In the genomic region with DNA sequence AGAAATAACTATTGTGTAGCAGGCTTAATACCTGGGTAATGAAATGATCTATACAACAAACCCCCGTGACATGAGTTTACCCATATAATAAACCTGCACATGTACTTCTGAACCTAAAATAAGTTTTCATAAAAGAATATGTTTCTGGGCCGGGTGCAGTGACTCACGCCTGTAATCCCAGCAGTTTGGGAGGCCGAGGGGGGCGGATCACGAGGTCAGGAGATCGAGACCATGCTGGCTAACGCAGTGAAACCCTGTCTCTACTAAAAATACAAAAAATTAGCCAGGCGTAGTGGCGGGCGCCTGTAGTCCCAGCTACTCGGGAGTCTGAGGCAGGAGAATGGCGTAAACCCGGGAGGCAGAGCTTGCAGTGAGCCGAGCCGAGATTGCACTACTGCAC, we compare ENCODE assay signal across 1 cellular context.
TF ChIP-seq lines count a peak whose summit lies in the region.
"Not testable (repeated sequence)": the region's sequence is repeated elsewhere in the genome, so short reads cannot be mapped to it uniquely, and the experiment has no call there.

No MANE protein-coding gene starts in this region.

TF ChIP-seq in K562, 482 proteins besides CTCF, POLR2A, EP300 and RAD21:
- TF ChIP-seq SMARCA4 (IDR thresholded peaks at IDR 0.05) = 0 out of 2 replicates have a peak, but pooled peaks have one; percentile 43
- TF ChIP-seq ARID1B (IDR thresholded peaks at IDR 0.05) = peak; percentile 22; the same call in 1 of the 2 replicates
- TF ChIP-seq, protein P1, sequence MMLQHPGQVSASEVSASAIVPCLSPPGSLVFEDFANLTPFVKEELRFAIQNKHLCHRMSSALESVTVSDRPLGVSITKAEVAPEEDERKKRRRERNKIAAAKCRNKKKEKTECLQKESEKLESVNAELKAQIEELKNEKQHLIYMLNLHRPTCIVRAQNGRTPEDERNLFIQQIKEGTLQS (IDR thresholded peaks at IDR 0.05) = peak; percentile 54; the same call in 1 of the 2 replicates
- TF ChIP-seq, protein P1 (CRISPR knock-in tag; conservative IDR thresholded peaks at IDR 0.05) = not testable (repeated sequence)
- peak; percentile 52; the same call in 1 of the 2 replicates for TF ChIP-seq EGR1 (conservative IDR thresholded peaks at IDR 0.05)
- TF ChIP-seq L3MBTL2 (IDR thresholded peaks at IDR 0.05) = peak; percentile 48
- TF ChIP-seq, protein P2, sequence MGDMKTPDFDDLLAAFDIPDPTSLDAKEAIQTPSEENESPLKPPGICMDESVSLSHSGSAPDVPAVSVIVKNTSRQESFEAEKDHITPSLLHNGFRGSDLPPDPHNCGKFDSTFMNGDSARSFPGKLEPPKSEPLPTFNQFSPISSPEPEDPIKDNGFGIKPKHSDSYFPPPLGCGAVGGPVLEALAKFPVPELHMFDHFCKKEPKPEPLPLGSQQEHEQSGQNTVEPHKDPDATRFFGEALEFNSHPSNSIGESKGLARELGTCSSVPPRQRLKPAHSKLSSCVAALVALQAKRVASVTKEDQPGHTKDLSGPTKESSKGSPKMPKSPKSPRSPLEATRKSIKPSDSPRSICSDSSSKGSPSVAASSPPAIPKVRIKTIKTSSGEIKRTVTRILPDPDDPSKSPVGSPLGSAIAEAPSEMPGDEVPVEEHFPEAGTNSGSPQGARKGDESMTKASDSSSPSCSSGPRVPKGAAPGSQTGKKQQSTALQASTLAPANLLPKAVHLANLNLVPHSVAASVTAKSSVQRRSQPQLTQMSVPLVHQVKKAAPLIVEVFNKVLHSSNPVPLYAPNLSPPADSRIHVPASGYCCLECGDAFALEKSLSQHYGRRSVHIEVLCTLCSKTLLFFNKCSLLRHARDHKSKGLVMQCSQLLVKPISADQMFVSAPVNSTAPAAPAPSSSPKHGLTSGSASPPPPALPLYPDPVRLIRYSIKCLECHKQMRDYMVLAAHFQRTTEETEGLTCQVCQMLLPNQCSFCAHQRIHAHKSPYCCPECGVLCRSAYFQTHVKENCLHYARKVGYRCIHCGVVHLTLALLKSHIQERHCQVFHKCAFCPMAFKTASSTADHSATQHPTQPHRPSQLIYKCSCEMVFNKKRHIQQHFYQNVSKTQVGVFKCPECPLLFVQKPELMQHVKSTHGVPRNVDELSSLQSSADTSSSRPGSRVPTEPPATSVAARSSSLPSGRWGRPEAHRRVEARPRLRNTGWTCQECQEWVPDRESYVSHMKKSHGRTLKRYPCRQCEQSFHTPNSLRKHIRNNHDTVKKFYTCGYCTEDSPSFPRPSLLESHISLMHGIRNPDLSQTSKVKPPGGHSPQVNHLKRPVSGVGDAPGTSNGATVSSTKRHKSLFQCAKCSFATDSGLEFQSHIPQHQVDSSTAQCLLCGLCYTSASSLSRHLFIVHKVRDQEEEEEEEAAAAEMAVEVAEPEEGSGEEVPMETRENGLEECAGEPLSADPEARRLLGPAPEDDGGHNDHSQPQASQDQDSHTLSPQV (IDR thresholded peaks at IDR 0.05) = peak; percentile 68
- TF ChIP-seq KDM1A (IDR thresholded peaks at IDR 0.05) = 0 out of 4 replicates have a peak, but pooled peaks of 1 of the 2 experiments have one; percentile 13
- TF ChIP-seq SMAD4 (CRISPR knock-in tag; conservative IDR thresholded peaks at IDR 0.05) = peak; percentile 45
- TF ChIP-seq SMARCE1 (IDR thresholded peaks at IDR 0.05) = peak; percentile 43; the same call in 1 of the 2 replicates
- TF ChIP-seq TOE1 (IDR thresholded peaks at IDR 0.05; ENCODE audit: borderline replicate concordance) = peak; percentile 79; the same call in 1 of the 2 replicates
- not testable (repeated sequence) for TF ChIP-seq TOE1 (CRISPR knock-in tag; IDR thresholded peaks at IDR 0.05; ENCODE audit: borderline replicate concordance, low read depth); JUND (tag; IDR thresholded peaks at IDR 0.05; ENCODE audit: borderline replicate concordance, low read depth, low read length); NR2C1 (IDR thresholded peaks at IDR 0.05)
- 0 out of 2 replicates have a peak, but pooled peaks have one; percentile 29 for TF ChIP-seq JUND (IDR thresholded peaks at IDR 0.05; ENCODE audit: borderline replicate concordance, low read depth, low read length)
- TF ChIP-seq CXXC5 (CRISPR knock-in tag; IDR thresholded peaks at IDR 0.05) = peak; percentile 41; the same call in 1 of the 2 replicates
- 0 out of 2 replicates have a peak, but pooled peaks have one; percentile 20 for TF ChIP-seq NR2C1 (tag; IDR thresholded peaks at IDR 0.05)
- TF ChIP-seq DPF2 (IDR thresholded peaks at IDR 0.05) = peak; percentile 69; the same call in 1 of the 2 replicates
- TF ChIP-seq, protein P3, sequence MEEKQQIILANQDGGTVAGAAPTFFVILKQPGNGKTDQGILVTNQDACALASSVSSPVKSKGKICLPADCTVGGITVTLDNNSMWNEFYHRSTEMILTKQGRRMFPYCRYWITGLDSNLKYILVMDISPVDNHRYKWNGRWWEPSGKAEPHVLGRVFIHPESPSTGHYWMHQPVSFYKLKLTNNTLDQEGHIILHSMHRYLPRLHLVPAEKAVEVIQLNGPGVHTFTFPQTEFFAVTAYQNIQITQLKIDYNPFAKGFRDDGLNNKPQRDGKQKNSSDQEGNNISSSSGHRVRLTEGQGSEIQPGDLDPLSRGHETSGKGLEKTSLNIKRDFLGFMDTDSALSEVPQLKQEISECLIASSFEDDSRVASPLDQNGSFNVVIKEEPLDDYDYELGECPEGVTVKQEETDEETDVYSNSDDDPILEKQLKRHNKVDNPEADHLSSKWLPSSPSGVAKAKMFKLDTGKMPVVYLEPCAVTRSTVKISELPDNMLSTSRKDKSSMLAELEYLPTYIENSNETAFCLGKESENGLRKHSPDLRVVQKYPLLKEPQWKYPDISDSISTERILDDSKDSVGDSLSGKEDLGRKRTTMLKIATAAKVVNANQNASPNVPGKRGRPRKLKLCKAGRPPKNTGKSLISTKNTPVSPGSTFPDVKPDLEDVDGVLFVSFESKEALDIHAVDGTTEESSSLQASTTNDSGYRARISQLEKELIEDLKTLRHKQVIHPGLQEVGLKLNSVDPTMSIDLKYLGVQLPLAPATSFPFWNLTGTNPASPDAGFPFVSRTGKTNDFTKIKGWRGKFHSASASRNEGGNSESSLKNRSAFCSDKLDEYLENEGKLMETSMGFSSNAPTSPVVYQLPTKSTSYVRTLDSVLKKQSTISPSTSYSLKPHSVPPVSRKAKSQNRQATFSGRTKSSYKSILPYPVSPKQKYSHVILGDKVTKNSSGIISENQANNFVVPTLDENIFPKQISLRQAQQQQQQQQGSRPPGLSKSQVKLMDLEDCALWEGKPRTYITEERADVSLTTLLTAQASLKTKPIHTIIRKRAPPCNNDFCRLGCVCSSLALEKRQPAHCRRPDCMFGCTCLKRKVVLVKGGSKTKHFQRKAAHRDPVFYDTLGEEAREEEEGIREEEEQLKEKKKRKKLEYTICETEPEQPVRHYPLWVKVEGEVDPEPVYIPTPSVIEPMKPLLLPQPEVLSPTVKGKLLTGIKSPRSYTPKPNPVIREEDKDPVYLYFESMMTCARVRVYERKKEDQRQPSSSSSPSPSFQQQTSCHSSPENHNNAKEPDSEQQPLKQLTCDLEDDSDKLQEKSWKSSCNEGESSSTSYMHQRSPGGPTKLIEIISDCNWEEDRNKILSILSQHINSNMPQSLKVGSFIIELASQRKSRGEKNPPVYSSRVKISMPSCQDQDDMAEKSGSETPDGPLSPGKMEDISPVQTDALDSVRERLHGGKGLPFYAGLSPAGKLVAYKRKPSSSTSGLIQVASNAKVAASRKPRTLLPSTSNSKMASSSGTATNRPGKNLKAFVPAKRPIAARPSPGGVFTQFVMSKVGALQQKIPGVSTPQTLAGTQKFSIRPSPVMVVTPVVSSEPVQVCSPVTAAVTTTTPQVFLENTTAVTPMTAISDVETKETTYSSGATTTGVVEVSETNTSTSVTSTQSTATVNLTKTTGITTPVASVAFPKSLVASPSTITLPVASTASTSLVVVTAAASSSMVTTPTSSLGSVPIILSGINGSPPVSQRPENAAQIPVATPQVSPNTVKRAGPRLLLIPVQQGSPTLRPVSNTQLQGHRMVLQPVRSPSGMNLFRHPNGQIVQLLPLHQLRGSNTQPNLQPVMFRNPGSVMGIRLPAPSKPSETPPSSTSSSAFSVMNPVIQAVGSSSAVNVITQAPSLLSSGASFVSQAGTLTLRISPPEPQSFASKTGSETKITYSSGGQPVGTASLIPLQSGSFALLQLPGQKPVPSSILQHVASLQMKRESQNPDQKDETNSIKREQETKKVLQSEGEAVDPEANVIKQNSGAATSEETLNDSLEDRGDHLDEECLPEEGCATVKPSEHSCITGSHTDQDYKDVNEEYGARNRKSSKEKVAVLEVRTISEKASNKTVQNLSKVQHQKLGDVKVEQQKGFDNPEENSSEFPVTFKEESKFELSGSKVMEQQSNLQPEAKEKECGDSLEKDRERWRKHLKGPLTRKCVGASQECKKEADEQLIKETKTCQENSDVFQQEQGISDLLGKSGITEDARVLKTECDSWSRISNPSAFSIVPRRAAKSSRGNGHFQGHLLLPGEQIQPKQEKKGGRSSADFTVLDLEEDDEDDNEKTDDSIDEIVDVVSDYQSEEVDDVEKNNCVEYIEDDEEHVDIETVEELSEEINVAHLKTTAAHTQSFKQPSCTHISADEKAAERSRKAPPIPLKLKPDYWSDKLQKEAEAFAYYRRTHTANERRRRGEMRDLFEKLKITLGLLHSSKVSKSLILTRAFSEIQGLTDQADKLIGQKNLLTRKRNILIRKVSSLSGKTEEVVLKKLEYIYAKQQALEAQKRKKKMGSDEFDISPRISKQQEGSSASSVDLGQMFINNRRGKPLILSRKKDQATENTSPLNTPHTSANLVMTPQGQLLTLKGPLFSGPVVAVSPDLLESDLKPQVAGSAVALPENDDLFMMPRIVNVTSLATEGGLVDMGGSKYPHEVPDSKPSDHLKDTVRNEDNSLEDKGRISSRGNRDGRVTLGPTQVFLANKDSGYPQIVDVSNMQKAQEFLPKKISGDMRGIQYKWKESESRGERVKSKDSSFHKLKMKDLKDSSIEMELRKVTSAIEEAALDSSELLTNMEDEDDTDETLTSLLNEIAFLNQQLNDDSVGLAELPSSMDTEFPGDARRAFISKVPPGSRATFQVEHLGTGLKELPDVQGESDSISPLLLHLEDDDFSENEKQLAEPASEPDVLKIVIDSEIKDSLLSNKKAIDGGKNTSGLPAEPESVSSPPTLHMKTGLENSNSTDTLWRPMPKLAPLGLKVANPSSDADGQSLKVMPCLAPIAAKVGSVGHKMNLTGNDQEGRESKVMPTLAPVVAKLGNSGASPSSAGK (IDR thresholded peaks at IDR 0.05) = peak; percentile 65
- TF ChIP-seq, protein P4, sequence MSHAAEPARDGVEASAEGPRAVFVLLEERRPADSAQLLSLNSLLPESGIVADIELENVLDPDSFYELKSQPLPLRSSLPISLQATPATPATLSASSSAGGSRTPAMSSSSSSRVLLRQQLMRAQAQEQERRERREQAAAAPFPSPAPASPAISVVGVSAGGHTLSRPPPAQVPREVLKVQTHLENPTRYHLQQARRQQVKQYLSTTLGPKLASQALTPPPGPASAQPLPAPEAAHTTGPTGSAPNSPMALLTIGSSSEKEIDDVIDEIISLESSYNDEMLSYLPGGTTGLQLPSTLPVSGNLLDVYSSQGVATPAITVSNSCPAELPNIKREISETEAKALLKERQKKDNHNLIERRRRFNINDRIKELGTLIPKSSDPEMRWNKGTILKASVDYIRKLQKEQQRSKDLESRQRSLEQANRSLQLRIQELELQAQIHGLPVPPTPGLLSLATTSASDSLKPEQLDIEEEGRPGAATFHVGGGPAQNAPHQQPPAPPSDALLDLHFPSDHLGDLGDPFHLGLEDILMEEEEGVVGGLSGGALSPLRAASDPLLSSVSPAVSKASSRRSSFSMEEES (CRISPR knock-in tag; IDR thresholded peaks at IDR 0.05) = 0 out of 2 replicates have a peak, but pooled peaks have one; percentile 13
- TF ChIP-seq ADNP (tag; IDR thresholded peaks at IDR 0.05) = 0 out of 2 replicates have a peak, but pooled peaks have one; percentile 40
- TF ChIP-seq, protein P5, sequence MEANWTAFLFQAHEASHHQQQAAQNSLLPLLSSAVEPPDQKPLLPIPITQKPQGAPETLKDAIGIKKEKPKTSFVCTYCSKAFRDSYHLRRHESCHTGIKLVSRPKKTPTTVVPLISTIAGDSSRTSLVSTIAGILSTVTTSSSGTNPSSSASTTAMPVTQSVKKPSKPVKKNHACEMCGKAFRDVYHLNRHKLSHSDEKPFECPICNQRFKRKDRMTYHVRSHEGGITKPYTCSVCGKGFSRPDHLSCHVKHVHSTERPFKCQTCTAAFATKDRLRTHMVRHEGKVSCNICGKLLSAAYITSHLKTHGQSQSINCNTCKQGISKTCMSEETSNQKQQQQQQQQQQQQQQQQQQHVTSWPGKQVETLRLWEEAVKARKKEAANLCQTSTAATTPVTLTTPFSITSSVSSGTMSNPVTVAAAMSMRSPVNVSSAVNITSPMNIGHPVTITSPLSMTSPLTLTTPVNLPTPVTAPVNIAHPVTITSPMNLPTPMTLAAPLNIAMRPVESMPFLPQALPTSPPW (CRISPR knock-in tag; IDR thresholded peaks at IDR 0.05) = peak; percentile 32; the same call in 1 of the 2 replicates
